20 cellular contexts compared by ENCODE assay signal in the genomic region with DNA sequence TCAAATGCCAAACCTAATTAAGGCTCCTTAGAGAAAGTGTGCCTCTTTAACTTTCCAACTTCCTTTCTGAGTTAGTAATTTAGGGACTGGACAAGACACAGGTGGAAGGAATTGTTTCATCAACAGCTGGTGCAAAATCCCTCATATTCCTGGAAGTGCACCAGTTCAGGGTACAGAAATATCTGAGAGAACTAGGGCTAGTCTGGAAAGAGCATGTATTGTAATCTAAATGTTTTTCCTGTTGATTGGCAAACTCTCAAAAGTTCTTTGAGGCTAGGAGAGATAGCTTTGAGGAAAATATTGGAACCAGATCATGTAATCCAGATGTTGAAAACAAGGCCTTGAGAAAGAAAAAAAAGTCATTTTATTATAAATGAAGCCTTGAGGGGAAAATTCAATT.
DNase-seq lines count a peak whose midpoint lies in the region; ATAC-seq and TF ChIP-seq lines count a peak whose summit lies in the region.
"Had no signal": no experiment of that assay in that cellular context is flagged by ENCODE, and none has a peak within 500 bp of the region (broad histone marks: within the 10 kb centered on the region; RNA-seq: fewer than 3 reads in every experiment).

No MANE protein-coding gene starts in this region.

- DNase-seq in heart left ventricle (no peak), cardiac septum (ENCODE audit: low spot score) (no peak), amniotic epithelial cell (ENCODE audit: low read depth) (peak; percentile 20), fibroblast of peridontal ligament (ENCODE audit: extremely low read depth) (peak; percentile 56), sciatic nerve (ENCODE audit: low spot score) (no peak), GM13977 (ENCODE audit: low spot score) (no peak), NCI-H510A (lab: John Stamatoyannopoulos, UW) (no peak)
- DNase-seq: DMS53, EL, GF-D8, IMR-90, NCI-H1105, NCI-H146, NCI-H2029, NCI-H526 treated with DMSO at 0.1 percent for 48 hours, PC-3, RPMI8226, SIG-M5 had no signal

- in situ Hi-C loops in GM13977 (cut with MboI; ENCODE audit: low pct_unique_long_range_greater_than_20kb, low sequenced_read_pairs, unreplicated experiment) = no loop called here

- TF ChIP-seq CTCF in heart left ventricle (IDR thresholded peaks at IDR 0.05) (no peak), GM13977 (IDR thresholded peaks at IDR 0.05; ENCODE audit: extremely low read depth, insufficient read depth, missing control alignments) (no peak)

- no peak overlapping the region for H3K4me3 ChIP-seq in heart left ventricle

- TF ChIP-seq POLR2A in heart left ventricle (IDR thresholded peaks at IDR 0.05) = no peak

- no peaks in the 10 kb centered on the region for H3K36me3 ChIP-seq in heart left ventricle

- ATAC-seq in heart left ventricle (peak in 3 of 4 donors; percentile 42 to 73 (median 56)), sciatic nerve (peak; percentile 64), HG03469 (IDR thresholded peaks at IDR 0.05; ENCODE audit: unreplicated experiment) (no peak)
- ATAC-seq: PC-3 had no signal

- H3K9me3 ChIP-seq in heart left ventricle = peaks cover 0 to 4% (median 0%) of the 10 kb centered on the region in 12 donors

- H3K27me3 ChIP-seq in heart left ventricle = no peaks in the 10 kb centered on the region

- peak overlapping the region in 1 of 12 donors; percentile 30 for H3K27ac ChIP-seq in heart left ventricle
- H3K27ac ChIP-seq: KMS-11 had no signal

- intact Hi-C loops in heart left ventricle (cut with DNase I) = no loop called here
- intact Hi-C loops in cardiac septum (cut with DNase I) = no loop called here
- intact Hi-C loops in sciatic nerve (cut with DNase I) = no loop called here

- H3K4me1 ChIP-seq in heart left ventricle = no peaks in the 10 kb centered on the region

Comparison
In these comparisons a context has a peak if more than half of its experiments do, and no peak if none do; other contexts are left out.
1. DNase-seq: peak in amniotic epithelial cell (single experiment) and fibroblast of peridontal ligament (single experiment); none in heart left ventricle (0 of 5), cardiac septum (single experiment), sciatic nerve (single experiment), GM13977 (single experiment) and NCI-H510A (single experiment).